In genomic region chr20:2804041-2804828, GRCh38 we compare ENCODE assay signal across 2 cellular contexts.
TF ChIP-seq lines count a peak whose summit lies in the region.

No MANE protein-coding gene starts in this region.

TF ChIP-seq in WTC11, 78 proteins besides CTCF, POLR2A, EP300 and RAD21:
- no peak for TF ChIP-seq AR (CRISPR knock-in tag; IDR thresholded peaks at IDR 0.05)
- TF ChIP-seq ATF2 (CRISPR knock-in tag; IDR thresholded peaks at IDR 0.05; ENCODE audit: borderline replicate concordance, low read depth) = no peak
- no peak for TF ChIP-seq EMX1 (CRISPR knock-in tag; IDR thresholded peaks at IDR 0.05)
TF ChIP-seq in WTC11: peak in this region for 0.

TF ChIP-seq in SK-N-SH, 30 proteins besides CTCF, POLR2A, EP300 and RAD21:
- no peak for TF ChIP-seq SIN3A (IDR thresholded peaks at IDR 0.05; ENCODE audit: borderline replicate concordance, low read depth, low read length)
- TF ChIP-seq PBX3 (IDR thresholded peaks at IDR 0.05) = no peak
- TF ChIP-seq TCF12 (IDR thresholded peaks at IDR 0.05) = no peak
- no peak for TF ChIP-seq SMC3 (IDR thresholded peaks at IDR 0.05; ENCODE audit: low read depth, low read length)
- no peak for TF ChIP-seq CHD2 (IDR thresholded peaks at IDR 0.05; ENCODE audit: low read length, partially characterized antibody)
- TF ChIP-seq ZBTB33 (IDR thresholded peaks at IDR 0.05; ENCODE audit: borderline replicate concordance, low read depth) = no peak
- TF ChIP-seq NRF1 (IDR thresholded peaks at IDR 0.05; ENCODE audit: low read depth, low read length) = no peak
- TF ChIP-seq JUND (IDR thresholded peaks at IDR 0.05) = no peak
